In the genomic region with DNA sequence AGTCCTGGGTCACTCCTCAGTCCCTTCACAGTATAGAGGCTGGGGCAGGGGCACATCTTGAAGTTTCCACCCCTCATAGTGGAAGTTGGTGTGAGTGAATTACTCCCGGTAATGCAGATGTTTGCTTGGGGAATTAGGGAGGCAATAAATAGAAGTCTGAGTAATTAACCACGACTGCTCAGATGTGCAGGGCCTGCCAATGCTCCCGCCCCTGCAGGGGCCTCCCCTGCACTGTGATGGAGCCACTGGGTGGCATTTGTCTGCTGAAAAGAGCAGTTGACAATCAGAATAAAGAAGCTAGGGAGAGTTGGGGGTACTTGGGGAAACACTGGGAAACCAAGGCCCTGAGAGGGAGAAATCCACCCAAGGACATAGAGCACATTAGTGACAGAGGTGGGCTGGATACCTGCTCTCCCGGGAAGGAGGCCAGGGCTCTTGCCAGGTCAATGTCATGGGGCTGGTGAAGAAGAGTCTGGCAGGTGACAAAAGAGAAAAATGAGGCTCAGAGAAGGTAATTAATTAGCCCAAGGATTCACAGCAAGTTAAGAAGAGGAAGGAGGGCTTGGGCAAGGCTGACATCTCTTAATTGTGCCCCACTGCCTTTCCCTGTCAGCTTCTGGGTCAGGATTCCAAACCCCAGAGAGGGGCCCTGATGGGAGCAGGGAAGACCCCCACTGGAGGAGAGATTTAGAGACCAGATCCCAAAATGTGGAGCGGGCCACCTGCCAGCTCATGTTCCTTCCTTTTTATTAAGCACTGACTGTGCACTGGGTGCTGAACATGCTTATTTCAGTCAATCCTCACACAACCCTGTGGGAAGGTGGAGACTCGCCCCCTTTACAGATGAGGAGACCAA, we compare ENCODE assay signal across 20 cellular contexts.
DNase-seq lines count a peak whose midpoint lies in the region; ATAC-seq and TF ChIP-seq lines count a peak whose summit lies in the region.
"Had no signal": no experiment of that assay in that cellular context is flagged by ENCODE, and none has a peak within 500 bp of the region (broad histone marks: within the 10 kb centered on the region; RNA-seq: fewer than 3 reads in every experiment).

No MANE protein-coding gene starts in this region.

- no TSS peak for BruUV-seq in mammary epithelial cell (replicated peaks; lab: Mats Ljungman, UMichigan)

- in situ Hi-C loops in mammary epithelial cell (cut with MboI; ENCODE audit: low sequenced_read_pairs in 2 of 2), result no loop called here

- 42 to 60% (median 48%) methylated on average over 6 of the region's 6 CpGs for WGBS in heart left ventricle, 4 donors
- WGBS in mammary epithelial cell (ENCODE audit: low coverage, missing lambda C conversion rate), result 39% methylated on average over 5 of the region's 6 CpGs

- H3K9me3 Mint-ChIP-seq in neural crest cell, result no peaks in the 10 kb centered on the region
- H3K9me3 Mint-ChIP-seq: endodermal cell, H9, IgD-negative memory B cell, neural progenitor cell had no signal

- H3K9ac ChIP-seq in mammary epithelial cell (ENCODE audit: insufficient read depth, low read length), result no peak overlapping the region
- H3K9ac ChIP-seq: neural progenitor cell had no signal

- H2AFZ ChIP-seq in mammary epithelial cell (ENCODE audit: low read depth, low read length), result no peak overlapping the region

- H3K9me3 ChIP-seq in heart left ventricle (no peaks in the 10 kb centered on the region), left ventricle myocardium inferior (replicated peaks) (no peaks in the 10 kb centered on the region), mammary epithelial cell (replicated peaks; ENCODE audit: insufficient read depth, low read length) (no peaks in the 10 kb centered on the region)
- H3K9me3 ChIP-seq: body of pancreas, lower lobe of right lung had no signal

- H3K36me3 Mint-ChIP-seq in neural crest cell (ENCODE audit: low read depth), result no peaks in the 10 kb centered on the region
- H3K36me3 Mint-ChIP-seq: CD4-positive, CD25-positive, alpha-beta regulatory T cell; IgD-negative memory B cell; neural progenitor cell had no signal

- CTCF ChIA-PET in mammary epithelial cell (lab: Charles Lee; ENCODE audit: low non-redundant PET), result no interaction called here

- peak in 3 of 4 donors; percentile 50 to 74 (median 74) for ATAC-seq in heart left ventricle
- no peak for ATAC-seq in HG03280 (IDR thresholded peaks at IDR 0.05; ENCODE audit: unreplicated experiment)
- ATAC-seq: body of pancreas, lower lobe of right lung had no signal

- no peaks in the 10 kb centered on the region for H3K4me1 Mint-ChIP-seq in neural crest cell
- H3K4me1 Mint-ChIP-seq: IgD-negative memory B cell had no signal

- TF ChIP-seq CTCF in heart left ventricle (IDR thresholded peaks at IDR 0.05), result no peak
- TF ChIP-seq CTCF in left ventricle myocardium inferior (IDR thresholded peaks at IDR 0.05; ENCODE audit: borderline replicate concordance), result no peak
- TF ChIP-seq CTCF in neural crest cell (conservative IDR thresholded peaks at IDR 0.05), result no peak
- TF ChIP-seq CTCF in mammary epithelial cell (conservative IDR thresholded peaks at IDR 0.05 in 1 of 2, IDR thresholded peaks at IDR 0.05 in 1 of 2; ENCODE audit: extremely low read depth in 1 of 2, insufficient read depth in 1 of 2, low read depth in 1 of 2, low read length in 2 of 2), result no peak

- H4K20me1 ChIP-seq in mammary epithelial cell (ENCODE audit: insufficient read depth, low read length), result no peaks in the 10 kb centered on the region

- H3K27me3 ChIP-seq in heart left ventricle (peaks cover 0 to 9% (median 0%) of the 10 kb centered on the region in 9 donors), left ventricle myocardium inferior (ENCODE audit: low read depth) (peaks cover 47% of the 10 kb centered on the region), mammary epithelial cell (ENCODE audit: insufficient read depth, low read length) (no peaks in the 10 kb centered on the region)
- H3K27me3 ChIP-seq: body of pancreas, neural progenitor cell had no signal

- peak overlapping the region; percentile 24 for H3K27ac Mint-ChIP-seq in neural crest cell (ENCODE audit: unreplicated experiment)
- H3K27ac Mint-ChIP-seq: CD4-positive, CD25-positive, alpha-beta regulatory T cell; endodermal cell; H9; IgD-negative memory B cell; neural progenitor cell had no signal

- DNase-seq in heart left ventricle (peak in 1 of 5 donors; percentile 13), left ventricle myocardium inferior (no peak), neural crest cell (ENCODE audit: low read depth, low spot score) (no peak), mammary epithelial cell (no peak), NCI-H2227 (lab: John Stamatoyannopoulos, UW; ENCODE audit: unreplicated experiment) (no peak)
- peak; percentile 35 for DNase-seq in activated CD8-positive, alpha-beta memory T cell treated with anti-CD3 and anti-CD28 coated beads, Interleukin-2, amount 50 U/mL, for 48 hours
- DNase-seq: activated CD4-positive, alpha-beta T cell treated with anti-CD3 and anti-CD28 coated beads, Interleukin-2, amount 50 U/mL, for 4 hours; activated naive CD4-positive, alpha-beta T cell; activated T-cell treated with anti-CD3 and anti-CD28 coated beads, Interleukin-2, amount 50 U/mL, for 1 hour; CD4-positive, CD25-positive, alpha-beta regulatory T cell; endodermal cell; H9; lower lobe of right lung; NCI-H2081 treated with DMSO at 0.1 percent for 48 hours; NCI-H82; T1000 had no signal

- H3K79me2 ChIP-seq in mammary epithelial cell (ENCODE audit: insufficient read depth, low read length), result no peaks in the 10 kb centered on the region

- no peak for TF ChIP-seq POLR2A in heart left ventricle (IDR thresholded peaks at IDR 0.05)

- H3K4me3 ChIP-seq in heart left ventricle (no peak overlapping the region), left ventricle myocardium inferior (no peak overlapping the region), mammary epithelial cell (replicated peaks in 1 of 3; ENCODE audit: insufficient read depth in 1 of 3, low read depth in 2 of 3, low read length in 3 of 3) (no peak overlapping the region)
- H3K4me3 ChIP-seq: body of pancreas, lower lobe of right lung, neural progenitor cell had no signal

- no peak overlapping the region for H3K27ac ChIP-seq in heart left ventricle
- no peak overlapping the region for H3K27ac ChIP-seq in left ventricle myocardium inferior (replicated peaks)
- no peak overlapping the region for H3K27ac ChIP-seq in mammary epithelial cell (ENCODE audit: insufficient read depth, low read depth, low read length)
- H3K27ac ChIP-seq: body of pancreas, lower lobe of right lung, neural progenitor cell had no signal

- intact Hi-C loops in heart left ventricle (cut with DNase I), result no loop called here
- intact Hi-C loops in left ventricle myocardium inferior (cut with micrococcal nuclease), result no loop called here
- intact Hi-C loops in mammary epithelial cell (cut with micrococcal nuclease), result no loop called here

- H3K27me3 Mint-ChIP-seq in neural crest cell (ENCODE audit: low read depth), result peaks cover 23% of the 10 kb centered on the region

- no peak overlapping the region for H3K4me3 Mint-ChIP-seq in neural crest cell
- H3K4me3 Mint-ChIP-seq: CD4-positive, CD25-positive, alpha-beta regulatory T cell; endodermal cell; H9; IgD-negative memory B cell; neural progenitor cell had no signal

- dilution Hi-C loops in mammary epithelial cell (cut with HindIII; ENCODE audit: low sequenced_read_pairs), result loop anchor here (5.0 kb wide), 2 partner anchors 40 to 70 kb away; no protein-coding TSS in a partner anchor

- H3K4me2 ChIP-seq in mammary epithelial cell (ENCODE audit: insufficient read depth, low read depth, low read length), result no peak overlapping the region
- H3K4me2 ChIP-seq: neural progenitor cell had no signal

- no peaks in the 10 kb centered on the region for H3K36me3 ChIP-seq in heart left ventricle
- no peaks in the 10 kb centered on the region for H3K36me3 ChIP-seq in left ventricle myocardium inferior
- H3K36me3 ChIP-seq in mammary epithelial cell (ENCODE audit: insufficient read depth, low read length), result no peaks in the 10 kb centered on the region
- H3K36me3 ChIP-seq: lower lobe of right lung, neural progenitor cell had no signal

- H3K4me1 ChIP-seq in heart left ventricle (peaks cover 0 to 4% (median 0%) of the 10 kb centered on the region in 12 donors), left ventricle myocardium inferior (no peaks in the 10 kb centered on the region), mammary epithelial cell (ENCODE audit: insufficient read depth, low read length) (no peaks in the 10 kb centered on the region)
- H3K4me1 ChIP-seq: body of pancreas, lower lobe of right lung had no signal
